2 cellular contexts compared by ENCODE assay signal in genomic region chr11:10395196-10395897, GRCh38.
TF ChIP-seq lines count a peak whose summit lies in the region.

No MANE protein-coding gene starts in this region.

TF ChIP-seq in A549, 52 proteins besides CTCF, POLR2A, EP300 and RAD21:
- TF ChIP-seq FOSB (CRISPR knock-in tag; IDR thresholded peaks at IDR 0.05) (no peak), RARB (CRISPR knock-in tag; IDR thresholded peaks at IDR 0.05) (no peak), CBX8 (IDR thresholded peaks at IDR 0.05) (no peak), TFCP2L1 (CRISPR knock-in tag; IDR thresholded peaks at IDR 0.05) (no peak)

TF ChIP-seq in IMR-90, 13 proteins besides CTCF, POLR2A, EP300 and RAD21:
- TF ChIP-seq BHLHE40 (IDR thresholded peaks at IDR 0.05; ENCODE audit: low read depth, low read length), result no peak
- no peak for TF ChIP-seq USF2 (IDR thresholded peaks at IDR 0.05; ENCODE audit: low read depth, low read length)
- no peak for TF ChIP-seq MAFK (IDR thresholded peaks at IDR 0.05; ENCODE audit: low read depth, low read length)
- TF ChIP-seq ELK1 (IDR thresholded peaks at IDR 0.05; ENCODE audit: borderline replicate concordance, low read depth, low read length), result no peak
- TF ChIP-seq MAZ (IDR thresholded peaks at IDR 0.05; ENCODE audit: borderline replicate concordance, low read depth, low read length), result no peak
- TF ChIP-seq FOS (IDR thresholded peaks at IDR 0.05; ENCODE audit: low read depth, low read length), result no peak
- TF ChIP-seq MXI1 (IDR thresholded peaks at IDR 0.05; ENCODE audit: borderline replicate concordance, low read depth, low read length), result no peak
- TF ChIP-seq CHD1 (IDR thresholded peaks at IDR 0.05; ENCODE audit: low read depth, low read length), result no peak
- no peak for TF ChIP-seq NFE2L2 (IDR thresholded peaks at IDR 0.05; ENCODE audit: low read depth, low read length)
